19 cellular contexts compared by ENCODE assay signal in the genomic region with DNA sequence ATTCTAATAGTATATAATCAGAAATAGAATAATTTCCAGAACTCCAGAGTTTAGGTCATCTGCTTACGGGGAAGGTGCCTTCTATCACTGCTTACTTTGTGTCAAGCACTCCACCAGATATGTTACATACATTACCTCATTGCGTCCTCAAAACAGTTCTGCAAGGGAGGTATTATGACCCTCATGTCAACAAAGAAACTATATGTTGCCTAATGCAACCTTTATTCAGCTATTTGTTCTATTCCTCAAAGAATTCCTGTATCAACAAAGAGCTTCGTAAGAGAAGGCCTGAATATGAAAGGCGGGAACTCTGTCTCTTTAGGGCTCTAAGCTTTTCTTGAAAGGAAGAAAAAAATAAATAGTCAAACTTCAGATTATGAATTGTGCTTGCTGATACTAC.
"Had no signal": no experiment of that assay in that cellular context is flagged by ENCODE, and none has a peak within 500 bp of the region (broad histone marks: within the 10 kb centered on the region; RNA-seq: fewer than 3 reads in every experiment).

No MANE protein-coding gene starts in this region.

- DNase-seq: KBM-7, MV-4-11, NCI-H1048, NCI-H1105, NCI-H1417, NCI-H1436 treated with DMSO at 0.1 percent for 48 hours, NCI-H1694, NCI-H187 treated with DMSO at 0.1 percent for 48 hours, NCI-H2029 treated with DMSO at 0.1 percent for 48 hours, NCI-H2227 treated with DMSO at 0.1 percent for 48 hours, NCI-H524, NCI-H526 treated with DMSO at 0.1 percent for 48 hours, NCI-H774, PC-3, SHP77, SK-N-SH, SW 1271 had no signal

- H3K9ac ChIP-seq: SK-N-SH had no signal

- H3K9me3 ChIP-seq: SK-N-SH had no signal

- H3K27ac ChIP-seq: RWPE1 had no signal

- ATAC-seq: Panc1, PC-3 had no signal

- H3K4me2 ChIP-seq: SK-N-SH had no signal
